In genomic region chr16:69859105-69859969, GRCh38 we compare ENCODE assay signal across 1 cellular context.
TF ChIP-seq lines count a peak whose summit lies in the region.

No MANE protein-coding gene starts in this region.

TF ChIP-seq in HepG2, 621 proteins besides CTCF, POLR2A, EP300 and RAD21 (continued from another document and continues in another):
- TF ChIP-seq ZBTB26 (CRISPR knock-in tag; IDR thresholded peaks at IDR 0.05; ENCODE audit: borderline replicate concordance) (no peak), ZNF557 (CRISPR knock-in tag; IDR thresholded peaks at IDR 0.05) (no peak), PITX1 (CRISPR knock-in tag; IDR thresholded peaks at IDR 0.05) (peak; percentile 83), ZBTB33 (CRISPR knock-in tag; IDR thresholded peaks at IDR 0.05) (peak; percentile 6; the same call in 1 of the 2 replicates), KLF13 (CRISPR knock-in tag; IDR thresholded peaks at IDR 0.05) (no peak), ZKSCAN8 (CRISPR knock-in tag; IDR thresholded peaks at IDR 0.05; ENCODE audit: borderline replicate concordance) (peak; percentile 58; the same call in 1 of the 2 replicates), TGIF2 (CRISPR knock-in tag; IDR thresholded peaks at IDR 0.05) (no peak), NFE2L1 (CRISPR knock-in tag; IDR thresholded peaks at IDR 0.05; ENCODE audit: borderline replicate concordance) (no peak), ZNF652 (CRISPR knock-in tag; IDR thresholded peaks at IDR 0.05; ENCODE audit: borderline replicate concordance, low read depth) (no peak), RXRA (CRISPR knock-in tag; IDR thresholded peaks at IDR 0.05) (peak; percentile 97), NAIF1 (CRISPR knock-in tag; IDR thresholded peaks at IDR 0.05; ENCODE audit: borderline replicate concordance) (no peak), NR2F1 (CRISPR knock-in tag; IDR thresholded peaks at IDR 0.05) (peak; percentile 59 to 84; a peak in 3 of 4 replicates), ZFAT (CRISPR knock-in tag; conservative IDR thresholded peaks at IDR 0.05) (no peak), RXRB (CRISPR knock-in tag; IDR thresholded peaks at IDR 0.05; ENCODE audit: borderline replicate concordance) (peak; percentile 99), PLRG1 (conservative IDR thresholded peaks at IDR 0.05) (no peak), ZNF710 (CRISPR knock-in tag; IDR thresholded peaks at IDR 0.05; ENCODE audit: borderline replicate concordance) (peak; percentile 76; the same call in 1 of the 2 replicates), KDM2A (CRISPR knock-in tag; IDR thresholded peaks at IDR 0.05; ENCODE audit: borderline replicate concordance, low read depth) (no peak), ZEB1 (IDR thresholded peaks at IDR 0.05; ENCODE audit: insufficient replicate concordance, low read depth) (no peak), ATF2 (CRISPR knock-in tag; IDR thresholded peaks at IDR 0.05) (no peak), HNRNPUL1 (IDR thresholded peaks at IDR 0.05; ENCODE audit: low read depth, low read length) (no peak), ZNF343 (CRISPR knock-in tag; IDR thresholded peaks at IDR 0.05) (no peak), KLF16 (CRISPR knock-in tag; IDR thresholded peaks at IDR 0.05) (no peak), GABPB1 (CRISPR knock-in tag; IDR thresholded peaks at IDR 0.05) (0 out of 2 replicates have a peak, but pooled peaks have one; percentile 18), TMF1 (CRISPR knock-in tag; IDR thresholded peaks at IDR 0.05; ENCODE audit: low read depth) (no peak), PHF8 (CRISPR knock-in tag; IDR thresholded peaks at IDR 0.05) (0 out of 2 replicates have a peak, but pooled peaks have one; percentile 28), FOXO1 (CRISPR knock-in tag; IDR thresholded peaks at IDR 0.05) (peak; percentile 79; the same call in 1 of the 2 replicates), KAT7 (CRISPR knock-in tag; IDR thresholded peaks at IDR 0.05; ENCODE audit: borderline replicate concordance) (no peak), AHDC1 (CRISPR knock-in tag; IDR thresholded peaks at IDR 0.05; ENCODE audit: borderline replicate concordance) (peak; percentile 61; the same call in 1 of the 2 replicates), ZNF253 (CRISPR knock-in tag; IDR thresholded peaks at IDR 0.05; ENCODE audit: borderline replicate concordance) (no peak), ZNF788 (CRISPR knock-in tag; IDR thresholded peaks at IDR 0.05; ENCODE audit: borderline replicate concordance) (peak; percentile 54; the same call in 1 of the 2 replicates), RFXAP (CRISPR knock-in tag; IDR thresholded peaks at IDR 0.05; ENCODE audit: borderline replicate concordance) (no peak), XBP1 (CRISPR knock-in tag; IDR thresholded peaks at IDR 0.05) (no peak), CEBPG (CRISPR knock-in tag; IDR thresholded peaks at IDR 0.05) (no peak)
- TF ChIP-seq, protein P1, sequence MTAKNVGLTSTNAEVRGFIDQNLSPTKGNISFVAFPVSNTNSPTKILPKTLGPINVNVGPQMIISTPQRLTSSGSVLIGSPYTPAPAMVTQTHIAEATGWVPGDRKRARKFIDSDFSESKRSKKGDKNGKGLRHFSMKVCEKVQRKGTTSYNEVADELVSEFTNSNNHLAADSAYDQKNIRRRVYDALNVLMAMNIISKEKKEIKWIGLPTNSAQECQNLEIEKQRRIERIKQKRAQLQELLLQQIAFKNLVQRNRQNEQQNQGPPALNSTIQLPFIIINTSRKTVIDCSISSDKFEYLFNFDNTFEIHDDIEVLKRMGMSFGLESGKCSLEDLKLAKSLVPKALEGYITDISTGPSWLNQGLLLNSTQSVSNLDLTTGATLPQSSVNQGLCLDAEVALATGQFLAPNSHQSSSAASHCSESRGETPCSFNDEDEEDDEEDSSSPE (CRISPR knock-in tag; IDR thresholded peaks at IDR 0.05): no peak
- TF ChIP-seq, protein P2, sequence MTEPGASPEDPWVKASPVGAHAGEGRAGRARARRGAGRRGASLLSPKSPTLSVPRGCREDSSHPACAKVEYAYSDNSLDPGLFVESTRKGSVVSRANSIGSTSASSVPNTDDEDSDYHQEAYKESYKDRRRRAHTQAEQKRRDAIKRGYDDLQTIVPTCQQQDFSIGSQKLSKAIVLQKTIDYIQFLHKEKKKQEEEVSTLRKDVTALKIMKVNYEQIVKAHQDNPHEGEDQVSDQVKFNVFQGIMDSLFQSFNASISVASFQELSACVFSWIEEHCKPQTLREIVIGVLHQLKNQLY (CRISPR knock-in tag; IDR thresholded peaks at IDR 0.05): no peak
- TF ChIP-seq, protein P3, sequence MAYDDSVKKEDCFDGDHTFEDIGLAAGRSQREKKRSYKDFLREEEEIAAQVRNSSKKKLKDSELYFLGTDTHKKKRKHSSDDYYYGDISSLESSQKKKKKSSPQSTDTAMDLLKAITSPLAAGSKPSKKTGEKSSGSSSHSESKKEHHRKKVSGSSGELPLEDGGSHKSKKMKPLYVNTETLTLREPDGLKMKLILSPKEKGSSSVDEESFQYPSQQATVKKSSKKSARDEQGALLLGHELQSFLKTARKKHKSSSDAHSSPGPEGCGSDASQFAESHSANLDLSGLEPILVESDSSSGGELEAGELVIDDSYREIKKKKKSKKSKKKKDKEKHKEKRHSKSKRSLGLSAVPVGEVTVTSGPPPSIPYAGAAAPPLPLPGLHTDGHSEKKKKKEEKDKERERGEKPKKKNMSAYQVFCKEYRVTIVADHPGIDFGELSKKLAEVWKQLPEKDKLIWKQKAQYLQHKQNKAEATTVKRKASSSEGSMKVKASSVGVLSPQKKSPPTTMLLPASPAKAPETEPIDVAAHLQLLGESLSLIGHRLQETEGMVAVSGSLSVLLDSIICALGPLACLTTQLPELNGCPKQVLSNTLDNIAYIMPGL (CRISPR knock-in tag; IDR thresholded peaks at IDR 0.05; ENCODE audit: borderline replicate concordance in 1 of 2, low read depth in 1 of 2): no peak; a peak in 1 of 4 replicates
- TF ChIP-seq, protein P4, sequence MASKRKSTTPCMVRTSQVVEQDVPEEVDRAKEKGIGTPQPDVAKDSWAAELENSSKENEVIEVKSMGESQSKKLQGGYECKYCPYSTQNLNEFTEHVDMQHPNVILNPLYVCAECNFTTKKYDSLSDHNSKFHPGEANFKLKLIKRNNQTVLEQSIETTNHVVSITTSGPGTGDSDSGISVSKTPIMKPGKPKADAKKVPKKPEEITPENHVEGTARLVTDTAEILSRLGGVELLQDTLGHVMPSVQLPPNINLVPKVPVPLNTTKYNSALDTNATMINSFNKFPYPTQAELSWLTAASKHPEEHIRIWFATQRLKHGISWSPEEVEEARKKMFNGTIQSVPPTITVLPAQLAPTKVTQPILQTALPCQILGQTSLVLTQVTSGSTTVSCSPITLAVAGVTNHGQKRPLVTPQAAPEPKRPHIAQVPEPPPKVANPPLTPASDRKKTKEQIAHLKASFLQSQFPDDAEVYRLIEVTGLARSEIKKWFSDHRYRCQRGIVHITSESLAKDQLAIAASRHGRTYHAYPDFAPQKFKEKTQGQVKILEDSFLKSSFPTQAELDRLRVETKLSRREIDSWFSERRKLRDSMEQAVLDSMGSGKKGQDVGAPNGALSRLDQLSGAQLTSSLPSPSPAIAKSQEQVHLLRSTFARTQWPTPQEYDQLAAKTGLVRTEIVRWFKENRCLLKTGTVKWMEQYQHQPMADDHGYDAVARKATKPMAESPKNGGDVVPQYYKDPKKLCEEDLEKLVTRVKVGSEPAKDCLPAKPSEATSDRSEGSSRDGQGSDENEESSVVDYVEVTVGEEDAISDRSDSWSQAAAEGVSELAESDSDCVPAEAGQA (IDR thresholded peaks at IDR 0.05; ENCODE audit: low read depth): 0 out of 2 replicates have a peak, but pooled peaks have one; percentile 48
- TF ChIP-seq, protein P4 (CRISPR knock-in tag; IDR thresholded peaks at IDR 0.05; ENCODE audit: borderline replicate concordance): no peak
